Comparison of ENCODE assay signal across 22 cellular contexts in the genomic region with DNA sequence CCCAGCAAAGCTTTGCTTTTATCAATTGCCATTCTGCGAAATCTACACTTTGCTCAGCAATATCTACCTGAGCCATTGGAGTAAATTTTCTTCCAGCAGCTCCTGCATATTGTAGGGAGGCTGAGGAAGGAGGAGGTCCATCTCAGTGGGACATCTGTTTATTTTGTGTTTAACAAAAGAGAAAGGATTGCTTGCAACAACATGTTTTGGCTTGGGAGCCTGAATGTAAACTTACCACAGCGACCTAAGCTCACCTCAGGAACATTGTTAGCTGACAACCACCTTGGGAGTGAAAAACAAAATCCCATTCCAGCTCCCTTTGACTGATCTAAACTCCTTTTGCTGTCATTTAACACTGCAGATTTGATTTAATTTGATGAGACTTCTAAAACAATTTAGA.
DNase-seq lines count a peak whose midpoint lies in the region; ATAC-seq and TF ChIP-seq lines count a peak whose summit lies in the region.
"Had no signal": no experiment of that assay in that cellular context is flagged by ENCODE, and none has a peak within 500 bp of the region (broad histone marks: within the 10 kb centered on the region; RNA-seq: fewer than 3 reads in every experiment).

No MANE protein-coding gene starts in this region.

- no peak overlapping the region for H3K56ac ChIP-seq in H9 (ENCODE audit: insufficient read length, low read depth, low read length)

- POLR2A ChIA-PET in activated CD8-positive, alpha-beta T cell treated with anti-CD3 and anti-CD28 coated beads, Interleukin-2, amount 10 ng/mL, durations not matched to agents 7 days and 5 days (lab: Charles Lee) = no interaction called here

- WGBS in H9 (ENCODE audit: extremely low coverage, insufficient read length, low lambda C conversion rate) = no CpG with 5 or more reads among the region's 2 CpGs

- no peak overlapping the region for H3K18ac ChIP-seq in H9 (ENCODE audit: insufficient read length, low read depth, low read length)

- DNase-seq in ELF-1 (ENCODE audit: low read depth, low spot score) (peak; percentile 56), H9 (no peak), NCI-H748 (lab: John Stamatoyannopoulos, UW; ENCODE audit: unreplicated experiment) (peak; percentile 60), NCI-H146 treated with DMSO at 0.1 percent for 48 hours (lab: John Stamatoyannopoulos, UW; ENCODE audit: unreplicated experiment) (no peak), MG63 (no peak), NCI-H446 treated with DMSO at 0.1 percent for 48 hours (lab: John Stamatoyannopoulos, UW) (no peak)
- DNase-seq in activated CD8-positive, alpha-beta T cell treated with anti-CD3 and anti-CD28 coated beads, Interleukin-2, amount 10 ng/mL, durations not matched to agents 7 days and 5 days = no peak
- DNase-seq: Calu3; CD4-positive, alpha-beta memory T cell; HCEC 1CT; Karpas-422; MM.1S; NCI-H1092 treated with DMSO at 0.1 percent for 48 hours; NCI-H187; NCI-H446; NCI-H774; PC-3; RPMI8226; SHP77 treated with DMSO at 0.1 percent for 48 hours had no signal

- H3K27me3 ChIP-seq in H9 (ENCODE audit: insufficient read depth, low read length) (peaks cover 11% of the 10 kb centered on the region; the same call in 1 of the 2 replicates), iPS-20b (ENCODE audit: insufficient read depth, low read length) (peaks cover 52% of the 10 kb centered on the region), MG63 (no peaks in the 10 kb centered on the region)
- H3K27me3 ChIP-seq: BLaER1 had no signal

- H3K4me1 ChIP-seq in H9 (ENCODE audit: insufficient read depth, low read length) (no peaks in the 10 kb centered on the region), iPS-20b (ENCODE audit: insufficient read depth, low read length) (peaks cover 24% of the 10 kb centered on the region; the same call in 1 of the 2 replicates)

- no peak overlapping the region for H3K14ac ChIP-seq in H9 (ENCODE audit: insufficient read depth, low read length)

- H2BK12ac ChIP-seq in H9 (ENCODE audit: insufficient read length, low read depth, low read length) = no peak overlapping the region

- no peak overlapping the region for H4K91ac ChIP-seq in H9 (ENCODE audit: insufficient read length, low read depth, low read length)

- CTCF ChIA-PET in activated CD8-positive, alpha-beta T cell treated with anti-CD3 and anti-CD28 coated beads, Interleukin-2, amount 10 ng/mL, durations not matched to agents 7 days and 5 days (lab: Charles Lee) = interaction anchor here (0.6 kb wide), 2 partner anchors 15 to 146 kb away, joined by 3 read pairs; no protein-coding TSS in a partner anchor

- H2BK15ac ChIP-seq in H9 (ENCODE audit: low read depth, low read length) = no peak overlapping the region

- no peak overlapping the region for H3T11ph ChIP-seq in H9 (ENCODE audit: low read length)

- no peak overlapping the region for H3K23ac ChIP-seq in H9 (ENCODE audit: insufficient read length, low read depth, low read length)

- H3K27ac ChIP-seq in H9 (ENCODE audit: insufficient read length, low read depth, low read length) (no peak overlapping the region), iPS-20b (ENCODE audit: low read length) (no peak overlapping the region)
- H3K27ac ChIP-seq: BLaER1 had no signal

- no peak overlapping the region for H3K4ac ChIP-seq in H9 (ENCODE audit: low read depth, low read length)

- H3K9ac ChIP-seq in H9 (ENCODE audit: extremely low read depth, insufficient read length, low read length) = no peak overlapping the region
- H3K9ac ChIP-seq in iPS-20b (ENCODE audit: low read depth, low read length) = no peak overlapping the region
- H3K9ac ChIP-seq: BLaER1 had no signal

- no peak overlapping the region for H2AFZ ChIP-seq in H9 (ENCODE audit: low read length)

- TF ChIP-seq CTCF in H9 (conservative IDR thresholded peaks at IDR 0.05) = no peak

- H3K79me2 ChIP-seq in H9 (ENCODE audit: insufficient read depth, low read length) = no peaks in the 10 kb centered on the region

- peaks cover 13 to 16% of the 10 kb centered on the region in 2 experiments for H3K9me3 Mint-ChIP-seq in H9
- H3K9me3 Mint-ChIP-seq in activated CD8-positive, alpha-beta T cell treated with anti-CD3 and anti-CD28 coated beads, Interleukin-2, amount 10 ng/mL, durations not matched to agents 7 days and 5 days (ENCODE audit: insufficient read depth) = no peaks in the 10 kb centered on the region

- no peak overlapping the region for H2AK5ac ChIP-seq in H9 (ENCODE audit: insufficient read length, low read length)

- no peak overlapping the region for H2BK20ac ChIP-seq in H9 (ENCODE audit: low read depth, low read length, poor library complexity, severe bottlenecking)

- ATAC-seq in activated CD8-positive, alpha-beta T cell treated with anti-CD3 and anti-CD28 coated beads, Interleukin-2, amount 10 ng/mL, durations not matched to agents 7 days and 5 days = no peak
- ATAC-seq: PC-3 had no signal

- H3K9me3 ChIP-seq in H9 (ENCODE audit: control insufficient read depth, low read depth, low read length) = no peaks in the 10 kb centered on the region
- peaks cover 6% of the 10 kb centered on the region; the same call in 1 of the 2 replicates for H3K9me3 ChIP-seq in iPS-20b (ENCODE audit: insufficient read depth, low read depth, low read length)
- H3K9me3 ChIP-seq in MG63 = no peaks in the 10 kb centered on the region
- H3K9me3 ChIP-seq: BLaER1 had no signal

- no peak overlapping the region for H3K4me2 ChIP-seq in H9 (ENCODE audit: insufficient read depth, insufficient read length, low read length)
- H3K4me2 ChIP-seq: BLaER1 had no signal

- no peak overlapping the region for H4K8ac ChIP-seq in H9 (replicated peaks; ENCODE audit: insufficient read length, low read depth, low read length)

- no peaks in the 10 kb centered on the region for H3K79me1 ChIP-seq in H9 (ENCODE audit: insufficient read depth, low read depth, low read length, poor library complexity, severe bottlenecking)

- peak overlapping the region in 1 of 2 experiments; percentile 40; a peak in 1 of 5 replicates for H3K4me3 Mint-ChIP-seq in H9
- H3K4me3 Mint-ChIP-seq in activated CD8-positive, alpha-beta T cell treated with anti-CD3 and anti-CD28 coated beads, Interleukin-2, amount 10 ng/mL, durations not matched to agents 7 days and 5 days = no peak overlapping the region
- H3K4me3 Mint-ChIP-seq: CD4-positive, alpha-beta memory T cell; IgD-negative memory B cell had no signal

- peaks cover 44 to 56% of the 10 kb centered on the region in 2 experiments for H3K4me1 Mint-ChIP-seq in H9
- no peaks in the 10 kb centered on the region for H3K4me1 Mint-ChIP-seq in activated CD8-positive, alpha-beta T cell treated with anti-CD3 and anti-CD28 coated beads, Interleukin-2, amount 10 ng/mL, durations not matched to agents 7 days and 5 days (ENCODE audit: low read depth)
- H3K4me1 Mint-ChIP-seq: CD4-positive, alpha-beta memory T cell; IgD-negative memory B cell had no signal

- no peak overlapping the region for H2BK120ac ChIP-seq in H9 (ENCODE audit: low read depth, low read length, poor library complexity, severe bottlenecking)

- peaks cover 60% of the 10 kb centered on the region for H3K27me3 Mint-ChIP-seq in H9 (ENCODE audit: low read depth)
- no peaks in the 10 kb centered on the region for H3K27me3 Mint-ChIP-seq in activated CD8-positive, alpha-beta T cell treated with anti-CD3 and anti-CD28 coated beads, Interleukin-2, amount 10 ng/mL, durations not matched to agents 7 days and 5 days (ENCODE audit: low read depth)
- H3K27me3 Mint-ChIP-seq: IgD-negative memory B cell had no signal

- H3K36me3 Mint-ChIP-seq in H9 (ENCODE audit: insufficient read depth in 1 of 3, low read depth in 3 of 3) = peaks cover 1 to 21% (median 10%) of the 10 kb centered on the region in 3 experiments; a peak in 6 of 7 replicates
- no peaks in the 10 kb centered on the region for H3K36me3 Mint-ChIP-seq in activated CD8-positive, alpha-beta T cell treated with anti-CD3 and anti-CD28 coated beads, Interleukin-2, amount 10 ng/mL, durations not matched to agents 7 days and 5 days (ENCODE audit: low read depth)
- H3K36me3 Mint-ChIP-seq: CD4-positive, alpha-beta memory T cell; IgD-negative memory B cell had no signal

- H3K27ac Mint-ChIP-seq in H9 = peak overlapping the region in 2 of 3 experiments; percentile 68 to 74; a peak in 3 of 7 replicates
- H3K27ac Mint-ChIP-seq in activated CD8-positive, alpha-beta T cell treated with anti-CD3 and anti-CD28 coated beads, Interleukin-2, amount 10 ng/mL, durations not matched to agents 7 days and 5 days = no peak overlapping the region
- H3K27ac Mint-ChIP-seq: CD4-positive, alpha-beta memory T cell; IgD-negative memory B cell had no signal

- H2BK5ac ChIP-seq in H9 (ENCODE audit: insufficient read length, low read length) = no peak overlapping the region

- H3K4me3 ChIP-seq in iPS-20b (ENCODE audit: low read length) = peak overlapping the region; percentile 25
- H3K4me3 ChIP-seq in MG63 = no peak overlapping the region
- H3K4me3 ChIP-seq: BLaER1 had no signal

- H4K5ac ChIP-seq in H9 (ENCODE audit: insufficient read length, low read depth, low read length) = no peak overlapping the region

- H3K23me2 ChIP-seq in H9 (ENCODE audit: insufficient read length, low read depth, low read length, poor library complexity, severe bottlenecking) = no peaks in the 10 kb centered on the region

- no peaks in the 10 kb centered on the region for H3K36me3 ChIP-seq in iPS-20b (ENCODE audit: insufficient read depth, low read depth, low read length)
- no peaks in the 10 kb centered on the region for H3K36me3 ChIP-seq in MG63
- H3K36me3 ChIP-seq: BLaER1 had no signal

- no peaks in the 10 kb centered on the region for H4K20me1 ChIP-seq in H9 (ENCODE audit: control insufficient read depth, insufficient read depth, insufficient read length)
- H4K20me1 ChIP-seq: BLaER1 had no signal

Comparison
In these comparisons a context has a peak if more than half of its experiments do, and no peak if none do; other contexts are left out.
1. DNase-seq: peak in ELF-1 (single experiment) and NCI-H748 (single experiment); none in H9 (single experiment), NCI-H146 treated with DMSO at 0.1 percent for 48 hours (single experiment), MG63 (single experiment), NCI-H446 treated with DMSO at 0.1 percent for 48 hours (single experiment) and activated CD8-positive, alpha-beta T cell treated with anti-CD3 and anti-CD28 coated beads, Interleukin-2, amount 10 ng/mL, durations not matched to agents 7 days and 5 days (single experiment).